In genomic region chr16:58882292-58882691, GRCh38 we compare ENCODE assay signal across 11 cellular contexts.
DNase-seq lines count a peak whose midpoint lies in the region; ATAC-seq, FAIRE-seq and TF ChIP-seq lines count a peak whose summit lies in the region.
"Had no signal": no experiment of that assay in that cellular context is flagged by ENCODE, and none has a peak within 500 bp of the region (broad histone marks: within the 10 kb centered on the region; RNA-seq: fewer than 3 reads in every experiment).

No MANE protein-coding gene starts in this region.

- ATAC-seq in HG02938 (IDR thresholded peaks at IDR 0.05; ENCODE audit: unreplicated experiment) (peak; percentile 94), psoas muscle (no peak)

- H3K36me3 ChIP-seq in psoas muscle (ENCODE audit: insufficient read depth in 1 of 2, low read depth in 1 of 2), result no peaks in the 10 kb centered on the region

- TF ChIP-seq CTCF in psoas muscle (IDR thresholded peaks at IDR 0.05), result no peak

- H3K27me3 ChIP-seq in psoas muscle (ENCODE audit: insufficient read depth in 3 of 3, low read length in 2 of 3), result no peaks in the 10 kb centered on the region

- no peaks in the 10 kb centered on the region for H3K9me3 ChIP-seq in psoas muscle

- no peaks in the 10 kb centered on the region for H3K4me1 ChIP-seq in psoas muscle

- WGBS in psoas muscle, 3 donors, result 77 to 86% (median 83%) methylated on average over 5 of the region's 5 CpGs

- intact Hi-C loops in psoas muscle (cut with DNase I), result no loop called here

- H3K27ac ChIP-seq in psoas muscle, result no peak overlapping the region

- DNase-seq in AML-193 (lab: John Stamatoyannopoulos, UW) (peak; percentile 80 to 82), GM19239 (ENCODE audit: insufficient read length, low spot score) (peak; percentile 16), MV-4-11 (lab: John Stamatoyannopoulos, UW) (peak; percentile 98), DMS153 (lab: John Stamatoyannopoulos, UW) (no peak), psoas muscle (no peak), NCI-H1417 treated with DMSO at 0.1 percent for 48 hours (lab: John Stamatoyannopoulos, UW) (no peak)
- no peak for DNase-seq in activated naive CD4-positive, alpha-beta T cell (lab: John Stamatoyannopoulos, UW)
- DNase-seq: activated CD4-positive, CD25-positive, alpha-beta regulatory T cell treated with anti-CD3 and anti-CD28 coated beads, Interleukin-2, amount 50 U/mL, for 72 hours; GOT3; NCI-H2227 treated with DMSO at 0.1 percent for 48 hours had no signal

- H3K4me3 ChIP-seq in psoas muscle, result no peak overlapping the region

- peak; percentile 70 for FAIRE-seq in GM19239 (lab: Jason Lieb, UNC)

Comparison
In these comparisons a context has a peak if more than half of its experiments do, and no peak if none do; other contexts are left out.
1. DNase-seq: peak in AML-193 (2 of 2), GM19239 (single experiment) and MV-4-11 (single experiment); none in activated naive CD4-positive, alpha-beta T cell (0 of 4), DMS153 (single experiment), psoas muscle (0 of 2) and NCI-H1417 treated with DMSO at 0.1 percent for 48 hours (single experiment).